In genomic region chr7:92622680-92623079, GRCh38 we compare ENCODE assay signal across 13 cellular contexts. TPM values are rescaled to one million over a fixed set of nuclear protein-coding genes. Genes with fewer than 3 reads are reported as not detected.
DNase-seq lines count a peak whose midpoint lies in the region; ATAC-seq and TF ChIP-seq lines count a peak whose summit lies in the region.
"Had no signal": no experiment of that assay in that cellular context is flagged by ENCODE, and none has a peak within 500 bp of the region (broad histone marks: within the 10 kb centered on the region; RNA-seq: fewer than 3 reads in every experiment).

No MANE protein-coding gene starts in this region.

- peaks cover 53% of the 10 kb centered on the region for H3K4me1 Mint-ChIP-seq in T-helper 2 cell treated with Interferon-gamma antibody and Interleukin-4, amounts not matched to agents 5 μg/mL and 100 μg/mL, for 36 hours (ENCODE audit: low read depth)

- ATAC-seq in GM19324 (IDR thresholded peaks at IDR 0.05; ENCODE audit: low FRiP score, unreplicated experiment) (peak; percentile 25), RWPE2 (ENCODE audit: low read depth) (no peak), GM21576 (IDR thresholded peaks at IDR 0.05; ENCODE audit: unreplicated experiment) (no peak)

- CTCF ChIA-PET in A673 (lab: Charles Lee): no interaction called here

- WGBS in mesodermal cell (ENCODE audit: insufficient coverage in 2 of 2), 2 experiments: 100% methylated on average over 2 of the region's 3 CpGs; no CpG with 5 or more reads in 1 of the 2 experiments

- TF ChIP-seq CTCF in RWPE2 (IDR thresholded peaks at IDR 0.05; ENCODE audit: poor library complexity, severe bottlenecking) (no peak), A673 (conservative IDR thresholded peaks at IDR 0.05; ENCODE audit: low read depth, low read length) (no peak)

- H3K9me3 ChIP-seq in RWPE2 (ENCODE audit: severe bottlenecking) (no peaks in the 10 kb centered on the region), mesodermal cell (ENCODE audit: control insufficient read depth, low read length) (peaks cover 8% of the 10 kb centered on the region), A673 (ENCODE audit: low read depth, low read length, poor library complexity, severe bottlenecking) (peaks cover 4% of the 10 kb centered on the region)

- BruUV-seq in A673 (replicated peaks; lab: Mats Ljungman, UMichigan): no TSS peak

- H3K27me3 ChIP-seq in RWPE2 (ENCODE audit: insufficient read depth, poor library complexity, severe bottlenecking) (no peaks in the 10 kb centered on the region), A673 (replicated peaks; ENCODE audit: insufficient read depth, low read depth, low read length, poor library complexity) (no peaks in the 10 kb centered on the region)
- H3K27me3 ChIP-seq: ascending aorta had no signal

- H3K4me1 ChIP-seq in RWPE2 (ENCODE audit: insufficient read depth, poor library complexity, severe bottlenecking) (peaks cover 40% of the 10 kb centered on the region), mesodermal cell (ENCODE audit: control insufficient read depth, insufficient read depth, low read length, poor library complexity, severe bottlenecking) (peaks cover 11% of the 10 kb centered on the region), A673 (ENCODE audit: insufficient read depth, low read length, poor library complexity, severe bottlenecking) (peaks cover 14% of the 10 kb centered on the region)

- POLR2A ChIA-PET in A673 (lab: Charles Lee; ENCODE audit: low non-redundant PET): interaction anchor here (0.6 kb wide), 1 partner anchor 10 kb away, joined by 3 read pairs; no protein-coding TSS in a partner anchor

- peaks cover 62% of the 10 kb centered on the region for H3K36me3 Mint-ChIP-seq in T-helper 2 cell treated with Interferon-gamma antibody and Interleukin-4, amounts not matched to agents 5 μg/mL and 100 μg/mL, for 36 hours (ENCODE audit: low read depth)

- peak overlapping the region; percentile 37 for H3K4me3 Mint-ChIP-seq in T-helper 2 cell treated with Interferon-gamma antibody and Interleukin-4, amounts not matched to agents 5 μg/mL and 100 μg/mL, for 36 hours

- H3K9me3 Mint-ChIP-seq in T-helper 2 cell treated with Interferon-gamma antibody and Interleukin-4, amounts not matched to agents 5 μg/mL and 100 μg/mL, for 36 hours: peaks cover 14% of the 10 kb centered on the region

- H3K4me3 ChIP-seq in RWPE2 (ENCODE audit: severe bottlenecking) (no peak overlapping the region), mesodermal cell (ENCODE audit: extremely low read depth, insufficient read depth, low read length, poor library complexity, severe bottlenecking) (no peak overlapping the region), A673 (ENCODE audit: low read depth, low read length, poor library complexity, severe bottlenecking) (no peak overlapping the region)
- H3K4me3 ChIP-seq: ascending aorta, PC-9 had no signal

- no peak for DNase-seq in T-helper 2 cell treated with Interferon-gamma antibody and Interleukin-4, amounts not matched to agents 5 μg/mL and 100 μg/mL, for 36 hours (ENCODE audit: low spot score)
- DNase-seq in T-helper 2 cell (no peak), RWPE2 (ENCODE audit: low spot score) (no peak), AML-193 (lab: John Stamatoyannopoulos, UW) (no peak), A673 (ENCODE audit: low spot score) (no peak)
- DNase-seq: dermis blood vessel endothelial cell; PC-9; stimulated activated CD8-positive, alpha-beta memory T cell treated with anti-CD3 and anti-CD28 coated beads, Interleukin-4, amount 100 ng/mL, for 48 hours; T-helper 9 cell had no signal

- intact Hi-C loops in A673 (cut with micrococcal nuclease; ENCODE audit: unreplicated experiment): loop anchor here (5.0 to 10.0 kb wide), 2 partner anchors 70 to 612 kb away; partner anchors contain the start of gene VPS50

- H3K27me3 Mint-ChIP-seq in T-helper 2 cell treated with Interferon-gamma antibody and Interleukin-4, amounts not matched to agents 5 μg/mL and 100 μg/mL, for 36 hours (ENCODE audit: low read depth): no peaks in the 10 kb centered on the region

- H3K27ac ChIP-seq in RWPE2 (ENCODE audit: poor library complexity, severe bottlenecking) (peak overlapping the region; percentile 81), mesodermal cell (ENCODE audit: low read depth, low read length, severe bottlenecking) (peak overlapping the region; percentile 19), A673 (ENCODE audit: low read depth, low read length, poor library complexity, severe bottlenecking) (no peak overlapping the region)
- H3K27ac ChIP-seq: PC-9 had no signal

- H3K27ac Mint-ChIP-seq in T-helper 2 cell treated with Interferon-gamma antibody and Interleukin-4, amounts not matched to agents 5 μg/mL and 100 μg/mL, for 36 hours: peak overlapping the region; percentile 76

- H3K36me3 ChIP-seq in RWPE2 (ENCODE audit: low read depth) (peaks cover 58% of the 10 kb centered on the region), mesodermal cell (ENCODE audit: control insufficient read depth, insufficient read depth, low read length) (peaks cover 39% of the 10 kb centered on the region), A673 (ENCODE audit: insufficient read depth, low read length, poor library complexity, severe bottlenecking) (no peaks in the 10 kb centered on the region)

RNA-seq across cellular contexts. Expression of gene FAM133B, which starts 32.5 kb away (rescaled TPM):
- 20.7 TPM for polyA plus RNA-seq in mesodermal cell (2013, experiment 1 of 2)
- 22.6 TPM for polyA plus RNA-seq in mesodermal cell (2013, experiment 2 of 2)
- total RNA-seq in A673 (2021): 32.7 and 39.7 TPM in 2 replicates
